Comparison of ENCODE assay signal across 9 cellular contexts in the genomic region with DNA sequence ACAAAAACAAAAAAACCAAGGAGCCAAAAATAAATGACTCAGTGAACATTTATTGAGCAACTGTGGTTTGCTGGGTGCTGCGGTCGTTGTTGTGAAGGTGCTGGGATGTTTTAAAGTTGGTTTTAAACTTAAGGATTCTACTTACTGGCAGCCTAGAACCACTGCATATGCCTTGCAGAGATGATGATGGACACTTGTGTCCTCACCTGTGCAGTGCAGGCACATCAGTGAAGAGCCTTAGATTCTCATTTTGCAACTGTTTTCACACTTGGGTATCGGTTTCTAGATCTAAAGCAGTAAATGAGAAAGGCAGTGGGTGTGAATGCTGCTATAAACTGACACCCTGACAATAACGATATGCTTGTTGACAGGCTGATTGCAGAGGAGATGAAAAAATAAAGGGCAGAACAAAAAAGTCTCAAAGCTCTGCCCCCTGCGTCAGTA.
DNase-seq lines count a peak whose midpoint lies in the region; ATAC-seq and TF ChIP-seq lines count a peak whose summit lies in the region.
"Had no signal": no experiment of that assay in that cellular context is flagged by ENCODE, and none has a peak within 500 bp of the region (broad histone marks: within the 10 kb centered on the region; RNA-seq: fewer than 3 reads in every experiment).

No MANE protein-coding gene starts in this region.

- H3K27me3 Mint-ChIP-seq in immature natural killer cell (ENCODE audit: low read depth in 3 of 3): peaks cover 0 to 6% (median 5%) of the 10 kb centered on the region in 3 donors

- H3K4me3 Mint-ChIP-seq in immature natural killer cell: peak overlapping the region; percentile 78 to 93 (median 84)

- no peaks in the 10 kb centered on the region for H3K9me3 Mint-ChIP-seq in immature natural killer cell

- peaks cover 88 to 97% of the 10 kb centered on the region in 2 donors for H3K4me1 Mint-ChIP-seq in immature natural killer cell

- TF ChIP-seq POLR2A in GM18505 (IDR thresholded peaks at IDR 0.05; ENCODE audit: borderline replicate concordance, extremely low read depth, insufficient read depth, insufficient read length): no peak

- peaks cover 0 to 6% (median 3%) of the 10 kb centered on the region in 3 donors for H3K36me3 Mint-ChIP-seq in immature natural killer cell

- DNase-seq in immature natural killer cell (peak; percentile 76 to 83 (median 82)), hypothalamus (lab: John Stamatoyannopoulos, UW) (no peak), NOMO-1 treated with dmso at 0.1 percent for 144 hours (lab: John Stamatoyannopoulos, UW; ENCODE audit: unreplicated experiment) (no peak), NCI-H510A treated with DMSO at 0.1 percent for 48 hours (lab: John Stamatoyannopoulos, UW) (no peak), pons (ENCODE audit: low spot score) (no peak)
- DNase-seq: right lobe of liver had no signal

- peak overlapping the region; percentile 90 to 98 (median 97) for H3K27ac Mint-ChIP-seq in immature natural killer cell

- ATAC-seq in GM18505 (IDR thresholded peaks at IDR 0.05; ENCODE audit: unreplicated experiment): peak; percentile 39
- ATAC-seq in GM21367 (IDR thresholded peaks at IDR 0.05; ENCODE audit: unreplicated experiment): peak; percentile 63
- peak; percentile 51 for ATAC-seq in HG03342 (IDR thresholded peaks at IDR 0.05; ENCODE audit: unreplicated experiment)

Comparison
In these comparisons a context has a peak if more than half of its experiments do, and no peak if none do; other contexts are left out.
1. DNase-seq: peak in immature natural killer cell (3 of 3); none in hypothalamus (0 of 51), NOMO-1 treated with dmso at 0.1 percent for 144 hours (single experiment), NCI-H510A treated with DMSO at 0.1 percent for 48 hours (single experiment) and pons (single experiment).
2. Peak in every context shown above with its lines, with median percentiles within 50 percentile points of each other: ATAC-seq.